ENCODE assay signal across 12 cellular contexts in the genomic region with DNA sequence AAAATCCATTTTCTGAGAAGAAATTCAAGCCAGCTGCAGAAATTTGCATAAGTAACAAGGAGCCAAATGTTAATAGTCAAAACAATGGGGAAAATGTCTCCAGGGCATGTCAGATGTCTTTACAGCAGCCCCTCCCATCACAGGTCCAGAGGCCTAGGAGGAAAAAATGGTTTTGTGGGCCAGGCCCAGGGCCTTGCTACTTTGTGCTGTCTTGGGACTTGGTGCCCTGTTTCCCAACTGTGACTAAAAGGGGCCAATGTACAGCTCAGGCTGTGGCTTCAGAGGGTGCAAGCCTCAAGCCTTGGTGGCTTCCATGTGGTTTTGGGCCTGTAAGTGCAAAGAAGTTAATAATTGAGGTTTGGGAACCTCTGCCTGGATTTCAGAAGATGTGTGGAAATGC. TPM values are rescaled to one million over a fixed set of nuclear protein-coding genes. Genes with fewer than 3 reads are reported as not detected.
"Had no signal": no experiment of that assay in that cellular context is flagged by ENCODE, and none has a peak within 500 bp of the region (broad histone marks: within the 10 kb centered on the region; RNA-seq: fewer than 3 reads in every experiment).

No MANE protein-coding gene starts in this region.

RNA-seq across cellular contexts. Expression of gene TMPRSS12, which starts 8.9 kb away (rescaled TPM):
- total RNA-seq: OCI-LY7, PC-3, PC-9, Peyer's patch, Right ventricle myocardium inferior, Right ventricle myocardium superior, RPMI7951, SJCRH30, SJSA1, SK-MEL-5, T-cell had no signal
- polyA plus RNA-seq: SK-N-SH had no signal
